Comparison of ENCODE assay signal across 14 cellular contexts in genomic region chr15:65954289-65954741, GRCh38.
A peak's percentile ranks its signal among the peaks of the same experiment; 100 is the strongest.
DNase-seq lines count a peak whose midpoint lies in the region; ATAC-seq, FAIRE-seq and TF ChIP-seq lines count a peak whose summit lies in the region.
"Had no signal": no experiment of that assay in that cellular context is flagged by ENCODE, and none has a peak within 500 bp of the region (broad histone marks: within the 10 kb centered on the region; RNA-seq: fewer than 3 reads in every experiment).

No MANE protein-coding gene starts in this region.

- no peak overlapping the region for H3K4me3 ChIP-seq in bronchial epithelial cell (ENCODE audit: low read depth, low read length)
- no peak overlapping the region for H3K4me3 ChIP-seq in neural progenitor cell
- no peak overlapping the region for H3K4me3 ChIP-seq in dorsolateral prefrontal cortex
- H3K4me3 ChIP-seq: spleen had no signal

- H3K9me3 ChIP-seq in neural progenitor cell (ENCODE audit: low read depth) = no peaks in the 10 kb centered on the region
- H3K9me3 ChIP-seq in CD4-positive, alpha-beta T cell (ENCODE audit: control insufficient read depth, low read length) = no peaks in the 10 kb centered on the region
- H3K9me3 ChIP-seq: spleen had no signal

- H3K36me3 ChIP-seq in bronchial epithelial cell (ENCODE audit: control insufficient read depth, insufficient read depth, low read length) (no peaks in the 10 kb centered on the region), neural progenitor cell (no peaks in the 10 kb centered on the region)
- H3K36me3 ChIP-seq: spleen had no signal

- peaks cover 3% of the 10 kb centered on the region for H3K4me1 ChIP-seq in neural progenitor cell
- H3K4me1 ChIP-seq: spleen had no signal

- POLR2A ChIA-PET in CD4-positive, alpha-beta T cell (lab: Charles Lee) = no interaction called here
- POLR2A ChIA-PET in activated CD8-positive, alpha-beta T cell treated with anti-CD3 and anti-CD28 coated beads, Interleukin-2, amount 10 ng/mL, durations not matched to agents 7 days and 5 days (lab: Charles Lee) = no interaction called here

- H2AFZ ChIP-seq in neural progenitor cell (replicated peaks) = no peak overlapping the region

- peaks cover 29% of the 10 kb centered on the region for H4K20me1 ChIP-seq in neural progenitor cell (ENCODE audit: low read depth)

- no peaks in the 10 kb centered on the region for H3K36me3 Mint-ChIP-seq in neural progenitor cell
- H3K36me3 Mint-ChIP-seq in CD4-positive, alpha-beta T cell (ENCODE audit: low read depth) = no peaks in the 10 kb centered on the region
- no peaks in the 10 kb centered on the region for H3K36me3 Mint-ChIP-seq in activated CD8-positive, alpha-beta T cell treated with anti-CD3 and anti-CD28 coated beads, Interleukin-2, amount 10 ng/mL, durations not matched to agents 7 days and 5 days (ENCODE audit: low read depth)
- H3K36me3 Mint-ChIP-seq: stimulated activated memory B cell treated with anti-CD40 and anti-IgM and Interleukin-4, amounts not matched to agents 10 μg/mL and 1 μg/mL and 100 μg/mL, for 72 hours had no signal

- H3K4me1 Mint-ChIP-seq in neural progenitor cell = peaks cover 7% of the 10 kb centered on the region
- H3K4me1 Mint-ChIP-seq in CD4-positive, alpha-beta T cell (ENCODE audit: low read depth) = no peaks in the 10 kb centered on the region
- H3K4me1 Mint-ChIP-seq in activated CD8-positive, alpha-beta T cell treated with anti-CD3 and anti-CD28 coated beads, Interleukin-2, amount 10 ng/mL, durations not matched to agents 7 days and 5 days (ENCODE audit: low read depth) = peaks cover 7% of the 10 kb centered on the region

- no peak overlapping the region for H3K4me3 Mint-ChIP-seq in neural progenitor cell
- H3K4me3 Mint-ChIP-seq in CD4-positive, alpha-beta T cell = no peak overlapping the region
- no peak overlapping the region for H3K4me3 Mint-ChIP-seq in activated CD8-positive, alpha-beta T cell treated with anti-CD3 and anti-CD28 coated beads, Interleukin-2, amount 10 ng/mL, durations not matched to agents 7 days and 5 days
- H3K4me3 Mint-ChIP-seq: stimulated activated memory B cell treated with anti-CD40 and anti-IgM and Interleukin-4, amounts not matched to agents 10 μg/mL and 1 μg/mL and 100 μg/mL, for 72 hours had no signal

- ATAC-seq in GM19455 (IDR thresholded peaks at IDR 0.05; ENCODE audit: unreplicated experiment) = no peak
- no peak for ATAC-seq in CD4-positive, alpha-beta T cell (ENCODE audit: poor library complexity)
- ATAC-seq in activated CD8-positive, alpha-beta T cell treated with anti-CD3 and anti-CD28 coated beads, Interleukin-2, amount 10 ng/mL, durations not matched to agents 7 days and 5 days = no peak
- ATAC-seq: stimulated activated memory B cell treated with anti-CD40 and anti-IgM and Interleukin-4, amounts not matched to agents 10 μg/mL and 1 μg/mL and 100 μg/mL, for 72 hours had no signal

- no peak overlapping the region for H3K9ac ChIP-seq in neural progenitor cell

- peaks cover 7% of the 10 kb centered on the region for H3K27me3 Mint-ChIP-seq in neural progenitor cell (ENCODE audit: insufficient read depth, low read depth)
- H3K27me3 Mint-ChIP-seq in CD4-positive, alpha-beta T cell = no peaks in the 10 kb centered on the region
- peaks cover 12% of the 10 kb centered on the region for H3K27me3 Mint-ChIP-seq in activated CD8-positive, alpha-beta T cell treated with anti-CD3 and anti-CD28 coated beads, Interleukin-2, amount 10 ng/mL, durations not matched to agents 7 days and 5 days (ENCODE audit: low read depth)

- no peaks in the 10 kb centered on the region for H3K27me3 ChIP-seq in bronchial epithelial cell (ENCODE audit: control insufficient read depth, insufficient read depth, low read length)
- H3K27me3 ChIP-seq in neural progenitor cell = no peaks in the 10 kb centered on the region
- H3K27me3 ChIP-seq in dorsolateral prefrontal cortex = no peaks in the 10 kb centered on the region
- no peaks in the 10 kb centered on the region for H3K27me3 ChIP-seq in CD4-positive, alpha-beta T cell (ENCODE audit: control insufficient read depth, insufficient read depth, low read length)

- FAIRE-seq in bronchial epithelial cell (lab: Jason Lieb, UNC) = no peak

- no peaks in the 10 kb centered on the region for H3F3A ChIP-seq in neural progenitor cell (ENCODE audit: low read depth)

- intact Hi-C loops in dorsolateral prefrontal cortex (cut with DNase I) = no loop called here
- intact Hi-C loops in CD4-positive, alpha-beta T cell (cut with DNase I, micrococcal nuclease) = no loop called here

- TF ChIP-seq CTCF in bronchial epithelial cell (IDR thresholded peaks at IDR 0.05; ENCODE audit: insufficient read depth, low read length, severe bottlenecking) (no peak), neural progenitor cell (IDR thresholded peaks at IDR 0.05) (no peak), dorsolateral prefrontal cortex (IDR thresholded peaks at IDR 0.05 in 54 of 56, conservative IDR thresholded peaks at IDR 0.05 in 2 of 56; ENCODE audit: low read depth in 1 of 56, partially characterized antibody in 56 of 56) (no peak)
- no peak for TF ChIP-seq CTCF in CD4-positive, alpha-beta T cell (IDR thresholded peaks at IDR 0.05)

- H3K4me2 ChIP-seq in neural progenitor cell = no peak overlapping the region

- H3K9me3 Mint-ChIP-seq in neural progenitor cell = no peaks in the 10 kb centered on the region
- H3K9me3 Mint-ChIP-seq in CD4-positive, alpha-beta T cell = no peaks in the 10 kb centered on the region
- H3K9me3 Mint-ChIP-seq in activated CD8-positive, alpha-beta T cell treated with anti-CD3 and anti-CD28 coated beads, Interleukin-2, amount 10 ng/mL, durations not matched to agents 7 days and 5 days (ENCODE audit: insufficient read depth) = no peaks in the 10 kb centered on the region
- H3K9me3 Mint-ChIP-seq: stimulated activated memory B cell treated with anti-CD40 and anti-IgM and Interleukin-4, amounts not matched to agents 10 μg/mL and 1 μg/mL and 100 μg/mL, for 72 hours had no signal

- CTCF ChIA-PET in CD4-positive, alpha-beta T cell (lab: Charles Lee) = no interaction called here
- CTCF ChIA-PET in activated CD8-positive, alpha-beta T cell treated with anti-CD3 and anti-CD28 coated beads, Interleukin-2, amount 10 ng/mL, durations not matched to agents 7 days and 5 days (lab: Charles Lee) = no interaction called here

- H3K79me2 ChIP-seq in neural progenitor cell (ENCODE audit: low read depth) = no peaks in the 10 kb centered on the region

- H3K27ac ChIP-seq in neural progenitor cell (no peak overlapping the region), dorsolateral prefrontal cortex (no peak overlapping the region)
- no peak overlapping the region for H3K27ac ChIP-seq in CD4-positive, alpha-beta T cell (ENCODE audit: low read depth, low read length)
- H3K27ac ChIP-seq: spleen had no signal

- H3K27ac Mint-ChIP-seq in neural progenitor cell = no peak overlapping the region
- no peak overlapping the region for H3K27ac Mint-ChIP-seq in CD4-positive, alpha-beta T cell
- no peak overlapping the region for H3K27ac Mint-ChIP-seq in activated CD8-positive, alpha-beta T cell treated with anti-CD3 and anti-CD28 coated beads, Interleukin-2, amount 10 ng/mL, durations not matched to agents 7 days and 5 days
- H3K27ac Mint-ChIP-seq: stimulated activated memory B cell treated with anti-CD40 and anti-IgM and Interleukin-4, amounts not matched to agents 10 μg/mL and 1 μg/mL and 100 μg/mL, for 72 hours had no signal

- DNase-seq in HT1080 (ENCODE audit: low read depth) (peak; percentile 95), NCI-H510A (lab: John Stamatoyannopoulos, UW) (peak; percentile 61), bronchial epithelial cell (ENCODE audit: low read depth) (peak; percentile 50), neural progenitor cell (ENCODE audit: low spot score) (peak; percentile 24), dorsolateral prefrontal cortex (no peak)
- no peak for DNase-seq in CD4-positive, alpha-beta T cell
- DNase-seq in activated CD8-positive, alpha-beta T cell treated with anti-CD3 and anti-CD28 coated beads, Interleukin-2, amount 10 ng/mL, durations not matched to agents 7 days and 5 days = no peak
- DNase-seq: activated CD8-positive, alpha-beta memory T cell treated with anti-CD3 and anti-CD28 coated beads, Interleukin-2, amount 50 U/mL, for 4 hours; aorta; Karpas-422; SW 1271 had no signal

Comparison
In these comparisons a context has a peak if more than half of its experiments do, and no peak if none do; other contexts are left out.
1. DNase-seq: peak in HT1080 (single experiment), NCI-H510A (single experiment), bronchial epithelial cell (single experiment) and neural progenitor cell (single experiment); none in dorsolateral prefrontal cortex (0 of 10), CD4-positive, alpha-beta T cell (0 of 10) and activated CD8-positive, alpha-beta T cell treated with anti-CD3 and anti-CD28 coated beads, Interleukin-2, amount 10 ng/mL, durations not matched to agents 7 days and 5 days (single experiment).